Comparison of ENCODE assay signal across 10 cellular contexts in the genomic region with DNA sequence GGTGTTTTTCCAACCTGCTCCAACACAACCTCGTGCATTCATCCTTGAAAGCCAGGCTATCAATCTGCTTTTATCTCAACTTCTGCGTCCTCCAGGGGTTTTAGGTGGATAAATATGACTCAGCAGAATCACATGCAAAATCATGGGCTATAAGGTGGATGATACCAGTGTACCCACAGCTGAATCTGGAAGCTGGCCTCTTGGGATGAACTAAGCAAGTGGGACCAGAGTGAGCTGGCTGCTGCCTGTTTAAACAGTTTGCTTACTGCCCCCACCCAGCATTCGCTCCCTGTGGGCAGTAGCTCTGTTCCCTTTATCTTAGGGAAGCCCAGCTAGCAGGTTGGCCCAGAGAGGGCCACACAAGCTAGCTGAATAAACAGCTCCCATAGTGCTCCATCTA.
DNase-seq lines count a peak whose midpoint lies in the region; ATAC-seq and TF ChIP-seq lines count a peak whose summit lies in the region.
"Had no signal": no experiment of that assay in that cellular context is flagged by ENCODE, and none has a peak within 500 bp of the region (broad histone marks: within the 10 kb centered on the region; RNA-seq: fewer than 3 reads in every experiment).

No MANE protein-coding gene starts in this region.

- H3K4me3 ChIP-seq in BLaER1 treated with 17β-estradiol and CSF1 and Interleukin-3, amounts not matched to agents 10 nM and 100 nM: no peak overlapping the region
- no peak overlapping the region for H3K4me3 ChIP-seq in hepatocyte
- H3K4me3 ChIP-seq: colonic mucosa, lung had no signal

- peaks cover 0 to 51% (median 0%) of the 10 kb centered on the region in 11 experiments; a peak in 6 of 22 replicates for H4K20me1 ChIP-seq in BLaER1 treated with 17β-estradiol and CSF1 and Interleukin-3, amounts not matched to agents 10 nM and 100 nM
- H4K20me1 ChIP-seq in hepatocyte (ENCODE audit: insufficient read depth, poor library complexity, severe bottlenecking): no peaks in the 10 kb centered on the region

- no peaks in the 10 kb centered on the region for H3K9me3 ChIP-seq in BLaER1 treated with 17β-estradiol and CSF1 and Interleukin-3, amounts not matched to agents 10 nM and 100 nM (replicated peaks in 1 of 11)
- no peaks in the 10 kb centered on the region for H3K9me3 ChIP-seq in hepatocyte (ENCODE audit: low read depth)
- H3K9me3 ChIP-seq: colonic mucosa had no signal

- H3K4me2 ChIP-seq in BLaER1 treated with 17β-estradiol and CSF1 and Interleukin-3, amounts not matched to agents 10 nM and 100 nM: peak overlapping the region; percentile 5 to 68 (median 58); a peak in 20 of 22 replicates
- no peak overlapping the region for H3K4me2 ChIP-seq in hepatocyte

- peak overlapping the region in 2 of 11 experiments; percentile 58 to 62; a peak in 5 of 22 replicates for H3K27ac ChIP-seq in BLaER1 treated with 17β-estradiol and CSF1 and Interleukin-3, amounts not matched to agents 10 nM and 100 nM
- no peak overlapping the region for H3K27ac ChIP-seq in hepatocyte
- H3K27ac ChIP-seq: colonic mucosa, WERI-Rb-1 had no signal

- H2AFZ ChIP-seq in hepatocyte: no peak overlapping the region

- in situ Hi-C loops in Caki2 (cut with HindIII; ENCODE audit: low pct_unique_long_range_greater_than_20kb, low sequenced_read_pairs): no loop called here

- no peak for ATAC-seq in GM19455 (IDR thresholded peaks at IDR 0.05; ENCODE audit: unreplicated experiment)
- no peak for ATAC-seq in GM18520 (IDR thresholded peaks at IDR 0.05; ENCODE audit: unreplicated experiment)

- DNase-seq in Caki2 (ENCODE audit: low read depth) (peak; percentile 58), SHP77 treated with DMSO at 0.1 percent for 48 hours (lab: John Stamatoyannopoulos, UW) (peak; percentile 42), hepatocyte (ENCODE audit: low spot score) (peak; percentile 23), RPMI8226 (no peak)
- DNase-seq: colonic mucosa, WERI-Rb-1 had no signal

- H3K9ac ChIP-seq in BLaER1 treated with 17β-estradiol and CSF1 and Interleukin-3, amounts not matched to agents 10 nM and 100 nM: peak overlapping the region in 1 of 11 experiments; percentile 3; a peak in 1 of 22 replicates

- WGBS in hepatocyte (ENCODE audit: low lambda C conversion rate, missing lambda C conversion rate): 70% methylated on average over 3 of the region's 3 CpGs

- H3K79me2 ChIP-seq in hepatocyte: no peaks in the 10 kb centered on the region

- peaks cover 27 to 57% (median 35%) of the 10 kb centered on the region in 10 experiments for H3K4me1 ChIP-seq in BLaER1 treated with 17β-estradiol and CSF1 and Interleukin-3, amounts not matched to agents 10 nM and 100 nM
- H3K4me1 ChIP-seq in hepatocyte (ENCODE audit: insufficient read depth): no peaks in the 10 kb centered on the region
- H3K4me1 ChIP-seq: colonic mucosa had no signal

- H3K27me3 ChIP-seq in BLaER1 treated with 17β-estradiol and CSF1 and Interleukin-3, amounts not matched to agents 10 nM and 100 nM: no peaks in the 10 kb centered on the region
- H3K27me3 ChIP-seq in hepatocyte: no peaks in the 10 kb centered on the region
- H3K27me3 ChIP-seq: colonic mucosa had no signal

- no peaks in the 10 kb centered on the region for H3K9me2 ChIP-seq in hepatocyte (replicated peaks; ENCODE audit: insufficient read depth)

- H3K36me3 ChIP-seq in BLaER1 treated with 17β-estradiol and CSF1 and Interleukin-3, amounts not matched to agents 10 nM and 100 nM: peaks cover under 1 to 66% (median 23%) of the 10 kb centered on the region in 11 experiments; a peak in 21 of 22 replicates
- no peaks in the 10 kb centered on the region for H3K36me3 ChIP-seq in hepatocyte (replicated peaks; ENCODE audit: insufficient read depth, low read depth)
- H3K36me3 ChIP-seq: colonic mucosa, WERI-Rb-1 had no signal

- no peak for TF ChIP-seq CTCF in hepatocyte (IDR thresholded peaks at IDR 0.05; ENCODE audit: poor library complexity)
